29 cellular contexts compared by ENCODE assay signal in the genomic region with DNA sequence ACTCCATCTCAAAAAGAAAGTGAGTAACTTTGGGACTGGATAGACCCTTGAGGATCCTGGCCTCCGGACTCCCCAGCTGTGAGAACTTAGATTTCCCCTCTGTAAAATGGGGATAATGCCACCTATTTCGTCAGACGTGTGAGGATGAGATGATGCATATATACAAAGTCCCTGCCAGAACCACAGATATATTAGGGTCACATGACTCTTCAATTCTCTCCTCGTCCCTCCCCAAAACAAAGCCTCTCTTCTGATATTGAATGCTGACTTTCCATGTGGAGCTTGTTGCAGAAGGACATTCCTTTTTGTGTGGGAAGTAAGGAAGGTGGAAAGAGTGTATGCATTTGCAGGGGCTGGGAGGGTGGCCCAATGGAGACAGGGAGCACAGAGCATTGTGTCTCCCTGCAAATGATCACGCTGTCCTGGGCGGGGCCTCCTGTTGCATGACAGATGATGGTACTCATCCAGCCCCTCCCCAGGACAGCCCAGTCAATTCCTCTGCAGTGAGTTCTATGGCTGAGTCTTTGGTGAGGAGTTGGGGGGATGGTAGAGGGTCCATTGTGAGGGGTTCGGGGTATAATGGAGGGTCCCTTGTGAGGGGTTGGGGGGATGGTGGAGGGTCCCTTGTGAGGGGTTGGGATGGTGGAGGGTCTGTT. TPM values are rescaled to one million over a fixed set of nuclear protein-coding genes. Genes with fewer than 3 reads are reported as not detected.
"Had no signal": no experiment of that assay in that cellular context is flagged by ENCODE, and none has a peak within 500 bp of the region (broad histone marks: within the 10 kb centered on the region; RNA-seq: fewer than 3 reads in every experiment).

No MANE protein-coding gene starts in this region.

- DNase-seq: activated CD4-positive, alpha-beta memory T cell treated with anti-CD3 and anti-CD28 coated beads, Interleukin-2, amount 10 ng/mL, durations not matched to agents 7 days and 5 days; activated CD4-positive, alpha-beta T cell treated with anti-CD3 and anti-CD28 coated beads, Interleukin-2, amount 50 U/mL, for 1 hour; activated CD4-positive, CD25-positive, alpha-beta regulatory T cell; activated gamma-delta T cell; activated naive CD4-positive, alpha-beta T cell treated with anti-CD3 and anti-CD28 coated beads for 36 hours; activated T-cell treated with anti-CD3 and anti-CD28 coated beads for 4 hours; activated T-cell treated with anti-CD3 and anti-CD28 coated beads, Interleukin-2, amount 50 U/mL, for 48 hours; adrenal gland; aorta; central memory CD4-positive, alpha-beta T cell; Kasumi-1; NCI-H1092 treated with DMSO at 0.1 percent for 48 hours; NCI-H1417 treated with DMSO at 0.1 percent for 48 hours; NCI-H1694 treated with DMSO at 0.1 percent for 48 hours; NCI-H2029 treated with DMSO at 0.1 percent for 48 hours; NCI-H345; NCI-H510A treated with DMSO at 0.1 percent for 48 hours; NCI-H69; NK-92 treated with Interleukin-12 subunit alpha and Interleukin-12 subunit beta, amount 100 ng/mL, for 24 hours; OCI-M1; Peyer's patch; SHP77; T-helper 17 cell; T-helper 9 cell had no signal

- H3K4me3 ChIP-seq: adrenal gland, Peyer's patch, SJSA1 had no signal

- H3K4me1 ChIP-seq: adrenal gland, Peyer's patch, SJSA1 had no signal

- H3K4me1 Mint-ChIP-seq: activated CD4-positive, alpha-beta memory T cell treated with anti-CD3 and anti-CD28 coated beads, Interleukin-2, amount 10 ng/mL, durations not matched to agents 7 days and 5 days; activated T-helper 17 cell treated with anti-CD3 and anti-CD28 coated beads, Interleukin-2, amount 50 U/mL, for 72 hours had no signal

- H3K4me3 Mint-ChIP-seq: activated CD4-positive, alpha-beta memory T cell treated with anti-CD3 and anti-CD28 coated beads, Interleukin-2, amount 10 ng/mL, durations not matched to agents 7 days and 5 days; activated naive CD4-positive, alpha-beta T cell treated with anti-CD3 and anti-CD28 coated beads for 36 hours; activated naive CD8-positive, alpha-beta T cell; activated T-helper 17 cell treated with anti-CD3 and anti-CD28 coated beads, Interleukin-2, amount 50 U/mL, for 72 hours; T-helper 17 cell had no signal

- H3K9me3 Mint-ChIP-seq: activated CD4-positive, alpha-beta memory T cell treated with anti-CD3 and anti-CD28 coated beads, Interleukin-2, amount 10 ng/mL, durations not matched to agents 7 days and 5 days; activated naive CD4-positive, alpha-beta T cell treated with anti-CD3 and anti-CD28 coated beads for 36 hours; activated T-helper 17 cell treated with anti-CD3 and anti-CD28 coated beads, Interleukin-2, amount 50 U/mL, for 72 hours had no signal

- H3K36me3 Mint-ChIP-seq: activated naive CD8-positive, alpha-beta T cell had no signal

- H3K27ac ChIP-seq: adrenal gland, Peyer's patch, RWPE1, SJSA1 had no signal

- H3K9me3 ChIP-seq: adrenal gland, Peyer's patch, SJSA1 had no signal

- ATAC-seq: activated T-helper 17 cell treated with anti-CD3 and anti-CD28 coated beads, Interleukin-2, amount 50 U/mL, for 72 hours; T-helper 17 cell had no signal

- H3K27ac Mint-ChIP-seq: activated CD4-positive, alpha-beta memory T cell treated with anti-CD3 and anti-CD28 coated beads, Interleukin-2, amount 10 ng/mL, durations not matched to agents 7 days and 5 days; activated naive CD4-positive, alpha-beta T cell treated with anti-CD3 and anti-CD28 coated beads for 36 hours; activated naive CD8-positive, alpha-beta T cell; activated T-helper 17 cell treated with anti-CD3 and anti-CD28 coated beads, Interleukin-2, amount 50 U/mL, for 72 hours; T-helper 17 cell had no signal

- H3K36me3 ChIP-seq: adrenal gland, Peyer's patch had no signal

- H3K27me3 ChIP-seq: adrenal gland, Peyer's patch, SJSA1 had no signal

RNA-seq across cellular contexts. Expression of gene MGAT5B, which starts 35.0 kb away (rescaled TPM):
- total RNA-seq: bronchial epithelial cell had no signal
